8 cellular contexts compared by ENCODE assay signal in the genomic region with DNA sequence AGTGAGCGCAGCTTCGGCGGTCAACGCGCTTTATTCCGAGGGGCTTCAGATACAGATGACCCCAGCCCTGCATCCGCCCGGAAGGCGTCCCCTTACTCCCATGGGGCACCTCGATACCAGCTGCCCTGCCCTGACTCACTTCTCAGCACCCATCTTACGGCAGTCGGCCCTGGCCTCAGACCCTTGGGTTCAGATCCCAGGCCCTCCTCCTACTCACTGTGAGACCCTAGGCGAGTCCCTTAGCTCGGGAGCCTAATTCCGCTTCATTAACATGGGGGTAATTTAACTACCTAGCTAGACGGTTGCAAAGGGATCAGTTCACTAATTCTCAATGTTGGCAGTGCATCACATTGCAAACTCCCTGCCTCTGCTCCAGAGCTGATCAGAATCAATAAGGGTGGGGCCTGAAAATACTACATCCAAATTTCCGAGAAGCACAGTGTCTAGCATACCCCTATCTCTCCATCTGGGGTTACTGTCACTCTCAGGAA. TPM values are rescaled to one million over a fixed set of nuclear protein-coding genes. Genes with fewer than 3 reads are reported as not detected.
A peak's percentile ranks its signal among the peaks of the same experiment; 100 is the strongest.
DNase-seq lines count a peak whose midpoint lies in the region; ATAC-seq and TF ChIP-seq lines count a peak whose summit lies in the region.

No MANE protein-coding gene starts in this region.

- H3K4me3 ChIP-seq in CD8-positive, alpha-beta T cell (ENCODE audit: low read depth, low read length) = peak overlapping the region; percentile 81
- peak overlapping the region; percentile 88 for H3K4me3 ChIP-seq in OCI-LY3 (ENCODE audit: low read length)
- H3K4me3 ChIP-seq in muscle layer of colon (ENCODE audit: low read depth in 1 of 2, low read length in 2 of 2) = peak overlapping the region; percentile 70 to 86

- DNase-seq in CD8-positive, alpha-beta T cell = peak in 4 of 7 experiments; percentile 35 to 49 (median 38)
- no peak for DNase-seq in OCI-M2 (lab: John Stamatoyannopoulos, UW; ENCODE audit: unreplicated experiment)
- DNase-seq in NCI-H2029 (lab: John Stamatoyannopoulos, UW) = no peak
- no peak for DNase-seq in DMS153 (lab: John Stamatoyannopoulos, UW)

- H4K20me1 ChIP-seq in OCI-LY3 (ENCODE audit: insufficient read depth, low read length) = no peaks in the 10 kb centered on the region

- H3K36me3 Mint-ChIP-seq in CD8-positive, alpha-beta T cell = peaks cover 40% of the 10 kb centered on the region
- peaks cover 31% of the 10 kb centered on the region for H3K36me3 Mint-ChIP-seq in dendritic cell treated with granulocyte-macrophage colony-stimulating factor and Interleukin-4, amounts not matched to agents 40 ng/mL and 50 ng/mL, for 4 days (ENCODE audit: low read depth)

- no peak overlapping the region for H2AFZ ChIP-seq in OCI-LY3 (ENCODE audit: low read depth, low read length)

- H3K9ac ChIP-seq in OCI-LY3 (ENCODE audit: low read length) (peak overlapping the region; percentile 89), muscle layer of colon (ENCODE audit: low read length) (peak overlapping the region; percentile 97)

- no peak for TF ChIP-seq CTCF in CD8-positive, alpha-beta T cell (IDR thresholded peaks at IDR 0.05)
- TF ChIP-seq CTCF in OCI-LY3 (IDR thresholded peaks at IDR 0.05; ENCODE audit: low read depth, low read length) = no peak

- CTCF ChIA-PET in CD8-positive, alpha-beta T cell (lab: Charles Lee) = interaction anchor here (0.8 to 11.1 kb wide), 17 partner anchors 10 to 251 kb away, joined by 3 to 95 read pairs (median 7); a partner anchor contains a TSS

- H3K9me3 ChIP-seq in CD8-positive, alpha-beta T cell (ENCODE audit: low read length) = no peaks in the 10 kb centered on the region
- H3K9me3 ChIP-seq in OCI-LY3 (ENCODE audit: insufficient read depth, low read length) = no peaks in the 10 kb centered on the region
- H3K9me3 ChIP-seq in muscle layer of colon (ENCODE audit: low read length) = no peaks in the 10 kb centered on the region

- H3K27me3 ChIP-seq in CD8-positive, alpha-beta T cell (ENCODE audit: insufficient read depth, low read length) = no peaks in the 10 kb centered on the region
- H3K27me3 ChIP-seq in OCI-LY3 (ENCODE audit: low read depth, low read length) (no peaks in the 10 kb centered on the region), muscle layer of colon (ENCODE audit: control insufficient read depth in 1 of 2, insufficient read depth in 2 of 2, low read length in 2 of 2) (no peaks in the 10 kb centered on the region)

- H3K27me3 Mint-ChIP-seq in CD8-positive, alpha-beta T cell (ENCODE audit: low read depth) = no peaks in the 10 kb centered on the region
- H3K27me3 Mint-ChIP-seq in dendritic cell treated with granulocyte-macrophage colony-stimulating factor and Interleukin-4, amounts not matched to agents 40 ng/mL and 50 ng/mL, for 4 days = peaks cover 2% of the 10 kb centered on the region

- H3K27ac ChIP-seq in CD8-positive, alpha-beta T cell (ENCODE audit: low read depth, low read length) = peak overlapping the region; percentile 85
- H3K27ac ChIP-seq in OCI-LY3 (ENCODE audit: low read length) = peak overlapping the region; percentile 98
- H3K27ac ChIP-seq in muscle layer of colon (ENCODE audit: low read depth, low read length) = peak overlapping the region; percentile 88

- peaks cover 61% of the 10 kb centered on the region for H3K4me1 Mint-ChIP-seq in CD8-positive, alpha-beta T cell (ENCODE audit: low read depth)
- H3K4me1 Mint-ChIP-seq in dendritic cell treated with granulocyte-macrophage colony-stimulating factor and Interleukin-4, amounts not matched to agents 40 ng/mL and 50 ng/mL, for 4 days (ENCODE audit: low read depth) = peaks cover 73% of the 10 kb centered on the region

- peak overlapping the region; percentile 96 for H3K27ac Mint-ChIP-seq in CD8-positive, alpha-beta T cell
- H3K27ac Mint-ChIP-seq in dendritic cell treated with granulocyte-macrophage colony-stimulating factor and Interleukin-4, amounts not matched to agents 40 ng/mL and 50 ng/mL, for 4 days = peak overlapping the region; percentile 97

- H3K4me3 Mint-ChIP-seq in CD8-positive, alpha-beta T cell = peak overlapping the region; percentile 96
- peak overlapping the region; percentile 94 for H3K4me3 Mint-ChIP-seq in dendritic cell treated with granulocyte-macrophage colony-stimulating factor and Interleukin-4, amounts not matched to agents 40 ng/mL and 50 ng/mL, for 4 days

- intact Hi-C loops in CD8-positive, alpha-beta T cell (cut with DNase I, micrococcal nuclease) = loop anchor here (1.0 to 5.0 kb wide), 4 partner anchors 44 to 236 kb away; a partner anchor contains a TSS
- intact Hi-C loops in dendritic cell treated with granulocyte-macrophage colony-stimulating factor and Interleukin-4, amounts not matched to agents 40 ng/mL and 50 ng/mL, for 4 days (cut with micrococcal nuclease) = no loop called here

- ATAC-seq in CD8-positive, alpha-beta T cell = no peak
- ATAC-seq in HG02938 (IDR thresholded peaks at IDR 0.05; ENCODE audit: unreplicated experiment) = no peak

- peak overlapping the region; percentile 99 for H3K4me2 ChIP-seq in OCI-LY3 (ENCODE audit: low read length)

- no peaks in the 10 kb centered on the region for H3K9me3 Mint-ChIP-seq in CD8-positive, alpha-beta T cell
- no peaks in the 10 kb centered on the region for H3K9me3 Mint-ChIP-seq in dendritic cell treated with granulocyte-macrophage colony-stimulating factor and Interleukin-4, amounts not matched to agents 40 ng/mL and 50 ng/mL, for 4 days

- peaks cover 75% of the 10 kb centered on the region for H3K79me2 ChIP-seq in OCI-LY3 (ENCODE audit: low read length)

- no peaks in the 10 kb centered on the region for H3K36me3 ChIP-seq in CD8-positive, alpha-beta T cell (ENCODE audit: insufficient read depth, low read length)
- H3K36me3 ChIP-seq in OCI-LY3 (replicated peaks; ENCODE audit: low read depth, low read length) (peaks cover 25% of the 10 kb centered on the region), muscle layer of colon (ENCODE audit: insufficient read depth, low read length) (no peaks in the 10 kb centered on the region)

- H3K4me1 ChIP-seq in CD8-positive, alpha-beta T cell (ENCODE audit: insufficient read depth, low read length) = peaks cover 57% of the 10 kb centered on the region
- H3K4me1 ChIP-seq in OCI-LY3 (ENCODE audit: low read length) = peaks cover 62% of the 10 kb centered on the region
- peaks cover 26% of the 10 kb centered on the region for H3K4me1 ChIP-seq in muscle layer of colon (ENCODE audit: insufficient read depth, low read length)

- POLR2A ChIA-PET in CD8-positive, alpha-beta T cell (lab: Charles Lee) = interaction anchor here (0.7 to 2.8 kb wide), 17 partner anchors 11 to 253 kb away, joined by 3 to 11 read pairs (median 5); a partner anchor contains a TSS

RNA-seq across cellular contexts. Expression of a gene that starts 0.3 kb away (rescaled TPM):
- total RNA-seq in CD8-positive, alpha-beta T cell = 10 to 100 TPM; 69.7 to 71.6 TPM

RNA-seq across cellular contexts. Expression of a gene that starts 5.1 kb away (rescaled TPM):
- 10 to 100 TPM; 27.3 to 30.9 TPM for total RNA-seq in CD8-positive, alpha-beta T cell

RNA-seq across cellular contexts. Expression of a gene that starts 43.0 kb away (rescaled TPM):
- 10 to 100 TPM; 20.0 to 21.2 TPM for total RNA-seq in CD8-positive, alpha-beta T cell

RNA-seq across cellular contexts. Expression of a gene that starts 53.5 kb away (rescaled TPM):
- total RNA-seq in CD8-positive, alpha-beta T cell = 100 to 1,000 TPM; 294 to 297 TPM

RNA-seq across cellular contexts. Expression of a gene that starts 55.2 kb away (rescaled TPM):
- total RNA-seq in CD8-positive, alpha-beta T cell = 10 to 100 TPM; 20.2 to 20.6 TPM

Comparison
In these comparisons a context has a peak if more than half of its experiments do, and no peak if none do; other contexts are left out.
1. DNase-seq: peak in CD8-positive, alpha-beta T cell (4 of 7); none in OCI-M2 (single experiment), NCI-H2029 (single experiment) and DMS153 (single experiment).
2. Peak in every context shown above with its lines, with median percentiles within 50 percentile points of each other: H3K27ac ChIP-seq and H3K4me3 ChIP-seq.